Comparison of ENCODE assay signal across 1 cellular context in genomic region chr4:147733614-147734344, GRCh38.
TF ChIP-seq lines count a peak whose summit lies in the region.

No MANE protein-coding gene starts in this region.

TF ChIP-seq in GM12878, 131 proteins besides CTCF, POLR2A, EP300 and RAD21 (continued from another document):
- TF ChIP-seq IKZF1 (conservative IDR thresholded peaks at IDR 0.05), result 0 out of 2 replicates have a peak, but pooled peaks have one; percentile 30
TF ChIP-seq in GM12878: peak in this region for 4.
